Comparison of ENCODE assay signal across 13 cellular contexts in the genomic region with DNA sequence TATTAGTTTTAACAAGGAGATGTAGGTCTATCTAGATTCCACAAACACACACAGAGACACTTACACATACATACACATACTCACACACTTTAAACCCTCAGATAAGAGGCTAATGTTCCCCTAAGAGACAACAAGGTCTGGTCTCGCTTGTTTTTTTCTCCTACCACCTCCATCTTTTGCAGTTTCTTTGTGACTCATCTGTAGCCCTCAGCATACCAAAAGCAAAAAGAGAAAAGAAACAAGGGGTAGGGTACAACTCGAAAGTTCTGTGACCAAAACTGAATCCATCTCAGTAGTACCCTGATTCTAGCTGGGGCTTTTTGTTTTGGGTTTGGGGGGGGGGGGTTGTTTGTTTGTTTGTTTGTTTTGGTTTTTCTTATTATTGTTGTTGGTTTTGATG. TPM values are rescaled to one million over a fixed set of nuclear protein-coding genes. Genes with fewer than 3 reads are reported as not detected.
DNase-seq lines count a peak whose midpoint lies in the region; ATAC-seq and TF ChIP-seq lines count a peak whose summit lies in the region.
"Had no signal": no experiment of that assay in that cellular context is flagged by ENCODE, and none has a peak within 500 bp of the region (broad histone marks: within the 10 kb centered on the region; RNA-seq: fewer than 3 reads in every experiment).

No MANE protein-coding gene starts in this region.

- H3K4me3 ChIP-seq in suprapubic skin: no peak overlapping the region

- ATAC-seq in GM18867 (IDR thresholded peaks at IDR 0.05; ENCODE audit: unreplicated experiment) (peak; percentile 93), GM21526 (IDR thresholded peaks at IDR 0.05; ENCODE audit: low FRiP score, unreplicated experiment) (peak; percentile 97), HG03066 (IDR thresholded peaks at IDR 0.05; ENCODE audit: low read depth, unreplicated experiment) (peak; percentile 84), T-cell (replicated peaks in 1 of 4) (no peak)
- ATAC-seq: CD8-positive, alpha-beta T cell had no signal

- CTCF ChIA-PET in T-cell (lab: Charles Lee): no interaction called here

- WGBS in suprapubic skin: 94% methylated on average over 2 of the region's 2 CpGs

- H3K27ac ChIP-seq in suprapubic skin: no peak overlapping the region

- no peaks in the 10 kb centered on the region for H3K9me3 ChIP-seq in suprapubic skin

- no peak overlapping the region for H3K4me3 Mint-ChIP-seq in activated T-helper 1 cell treated with anti-CD3 and anti-CD28 coated beads, Interleukin-12 subunit alpha, Interleukin-12 subunit beta, Interleukin-2, Interleukin-4 antibody, amounts not matched to agents 30 ng/mL and 10 ng/mL and 1 ng/mL, durations not matched to agents 14 hours and 24 hours and 36 hours
- H3K4me3 Mint-ChIP-seq in T-cell: no peak overlapping the region
- H3K4me3 Mint-ChIP-seq: CD8-positive, alpha-beta T cell had no signal

- TF ChIP-seq POLR2A in suprapubic skin (IDR thresholded peaks at IDR 0.05): no peak

- H3K27me3 Mint-ChIP-seq in activated T-helper 1 cell treated with anti-CD3 and anti-CD28 coated beads, Interleukin-12 subunit alpha, Interleukin-12 subunit beta, Interleukin-2, Interleukin-4 antibody, amounts not matched to agents 30 ng/mL and 10 ng/mL and 1 ng/mL, durations not matched to agents 14 hours and 24 hours and 36 hours (ENCODE audit: insufficient read depth): peaks cover 9% of the 10 kb centered on the region
- H3K27me3 Mint-ChIP-seq in T-cell: peaks cover 15 to 45% of the 10 kb centered on the region in 2 donors

- intact Hi-C loops in activated T-helper 1 cell treated with anti-CD3 and anti-CD28 coated beads, Interleukin-12 subunit alpha, Interleukin-12 subunit beta, Interleukin-2, Interleukin-4 antibody, amounts not matched to agents 30 ng/mL and 10 ng/mL and 1 ng/mL, durations not matched to agents 14 hours and 24 hours and 36 hours (cut with micrococcal nuclease): no loop called here

- H3K9me3 Mint-ChIP-seq in activated T-helper 1 cell treated with anti-CD3 and anti-CD28 coated beads, Interleukin-12 subunit alpha, Interleukin-12 subunit beta, Interleukin-2, Interleukin-4 antibody, amounts not matched to agents 30 ng/mL and 10 ng/mL and 1 ng/mL, durations not matched to agents 14 hours and 24 hours and 36 hours: no peaks in the 10 kb centered on the region
- H3K9me3 Mint-ChIP-seq in T-cell: peaks cover 0 to 8% (median 4%) of the 10 kb centered on the region in 3 donors

- H3K36me3 ChIP-seq in suprapubic skin: no peaks in the 10 kb centered on the region

- DNase-seq in activated T-helper 1 cell treated with anti-CD3 and anti-CD28 coated beads, Interleukin-12 subunit alpha, Interleukin-12 subunit beta, Interleukin-2, Interleukin-4 antibody, amounts not matched to agents 30 ng/mL and 10 ng/mL and 1 ng/mL, durations not matched to agents 14 hours and 24 hours and 36 hours (ENCODE audit: low spot score): no peak
- DNase-seq in T-cell: no peak
- DNase-seq in suprapubic skin (ENCODE audit: low spot score in 2 of 2): no peak
- DNase-seq in NCI-H748 (lab: John Stamatoyannopoulos, UW; ENCODE audit: unreplicated experiment): no peak
- DNase-seq in UCSD-AML1 (lab: John Stamatoyannopoulos, UW; ENCODE audit: unreplicated experiment): no peak
- DNase-seq: activated CD4-positive, CD25-positive, alpha-beta regulatory T cell treated with anti-CD3 and anti-CD28 coated beads, Interleukin-2, amount 50 U/mL, for 72 hours; activated naive CD4-positive, alpha-beta T cell; CD8-positive, alpha-beta T cell had no signal

- TF ChIP-seq EP300 in suprapubic skin (IDR thresholded peaks at IDR 0.05): no peak

- no peak for TF ChIP-seq CTCF in suprapubic skin (IDR thresholded peaks at IDR 0.05)

- peaks cover 30% of the 10 kb centered on the region for H3K4me1 Mint-ChIP-seq in activated T-helper 1 cell treated with anti-CD3 and anti-CD28 coated beads, Interleukin-12 subunit alpha, Interleukin-12 subunit beta, Interleukin-2, Interleukin-4 antibody, amounts not matched to agents 30 ng/mL and 10 ng/mL and 1 ng/mL, durations not matched to agents 14 hours and 24 hours and 36 hours (ENCODE audit: low read depth)
- no peaks in the 10 kb centered on the region for H3K4me1 Mint-ChIP-seq in T-cell

- H3K27ac Mint-ChIP-seq in activated T-helper 1 cell treated with anti-CD3 and anti-CD28 coated beads, Interleukin-12 subunit alpha, Interleukin-12 subunit beta, Interleukin-2, Interleukin-4 antibody, amounts not matched to agents 30 ng/mL and 10 ng/mL and 1 ng/mL, durations not matched to agents 14 hours and 24 hours and 36 hours: peak overlapping the region; percentile 43
- no peak overlapping the region for H3K27ac Mint-ChIP-seq in T-cell
- H3K27ac Mint-ChIP-seq: CD8-positive, alpha-beta T cell had no signal

- peaks cover 3% of the 10 kb centered on the region for H3K36me3 Mint-ChIP-seq in activated T-helper 1 cell treated with anti-CD3 and anti-CD28 coated beads, Interleukin-12 subunit alpha, Interleukin-12 subunit beta, Interleukin-2, Interleukin-4 antibody, amounts not matched to agents 30 ng/mL and 10 ng/mL and 1 ng/mL, durations not matched to agents 14 hours and 24 hours and 36 hours (ENCODE audit: low read depth)
- H3K36me3 Mint-ChIP-seq in T-cell: no peaks in the 10 kb centered on the region
- H3K36me3 Mint-ChIP-seq: CD8-positive, alpha-beta T cell had no signal

- no peaks in the 10 kb centered on the region for H3K4me1 ChIP-seq in suprapubic skin

- POLR2A ChIA-PET in T-cell (lab: Charles Lee): no interaction called here

- peaks cover 21% of the 10 kb centered on the region for H3K27me3 ChIP-seq in suprapubic skin

RNA-seq across cellular contexts. Expression of gene EXOSC9, which starts 12.2 kb away (rescaled TPM):
- total RNA-seq in activated T-helper 1 cell treated with anti-CD3 and anti-CD28 coated beads, Interleukin-12 subunit alpha, Interleukin-12 subunit beta, Interleukin-2, Interleukin-4 antibody, amounts not matched to agents 30 ng/mL and 10 ng/mL and 1 ng/mL, durations not matched to agents 14 hours and 24 hours and 36 hours: 71.9 and 74.0 TPM in 2 replicates
- total RNA-seq in T-cell (10 to 100 TPM; 32.2 to 57.7 (median 36.4) TPM), suprapubic skin (10 to 100 TPM; 23.6 to 33.9 (median 25.4) TPM)

RNA-seq across cellular contexts. Expression of gene SMIM43, which starts 23.9 kb away (rescaled TPM):
- not detected in 2 replicates for total RNA-seq in activated T-helper 1 cell treated with anti-CD3 and anti-CD28 coated beads, Interleukin-12 subunit alpha, Interleukin-12 subunit beta, Interleukin-2, Interleukin-4 antibody, amounts not matched to agents 30 ng/mL and 10 ng/mL and 1 ng/mL, durations not matched to agents 14 hours and 24 hours and 36 hours
- total RNA-seq in T-cell (under 1 TPM in 1 of 5 donors, not detected in 4; 0.43 TPM), suprapubic skin (not detected)
- total RNA-seq: cerebellum, posterior vena cava had no signal

RNA-seq across cellular contexts. Expression of gene CCNA2, which starts 34.8 kb away (rescaled TPM):
- total RNA-seq in activated T-helper 1 cell treated with anti-CD3 and anti-CD28 coated beads, Interleukin-12 subunit alpha, Interleukin-12 subunit beta, Interleukin-2, Interleukin-4 antibody, amounts not matched to agents 30 ng/mL and 10 ng/mL and 1 ng/mL, durations not matched to agents 14 hours and 24 hours and 36 hours: 59.9 and 64.3 TPM in 2 replicates
- total RNA-seq in T-cell (1 to 10 TPM in 4 of 5 donors, under 1 TPM in 1; 0.72 to 2.0 (median 1.5) TPM), suprapubic skin (1 to 10 TPM; 4.8 to 8.8 (median 6.1) TPM)

Comparison
In these comparisons a context has a peak if more than half of its experiments do, and no peak if none do; other contexts are left out.
1. ATAC-seq: peak in GM18867 (single experiment), GM21526 (single experiment) and HG03066 (single experiment); none in T-cell (0 of 4).